ENCODE assay signal across 24 cellular contexts in the genomic region with DNA sequence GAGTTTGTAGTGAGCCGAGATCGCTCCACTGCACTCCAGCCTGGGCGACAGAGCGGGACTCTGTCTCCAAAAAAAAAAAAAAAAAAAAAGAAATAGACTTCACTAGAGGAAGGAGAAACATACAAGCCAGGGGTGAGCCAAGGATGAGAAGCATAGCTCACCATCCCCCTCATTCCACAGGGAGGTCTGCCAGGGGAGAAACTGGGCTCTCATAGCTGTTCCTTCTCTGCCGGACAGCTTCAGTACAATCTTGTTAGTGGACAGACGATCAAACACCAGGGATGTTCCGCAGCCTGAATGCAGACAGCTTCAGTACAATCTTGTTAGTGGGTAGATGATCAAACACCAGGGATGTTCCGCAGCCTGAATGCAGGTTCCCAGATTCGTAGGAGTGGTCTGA.
"Had no signal": no experiment of that assay in that cellular context is flagged by ENCODE, and none has a peak within 500 bp of the region (broad histone marks: within the 10 kb centered on the region; RNA-seq: fewer than 3 reads in every experiment).

No MANE protein-coding gene starts in this region.

- DNase-seq: activated CD4-positive, alpha-beta T cell treated with anti-CD3 and anti-CD28 coated beads, Interleukin-2, amount 10 ng/mL, durations not matched to agents 24 days and 14 days; activated CD4-positive, CD25-positive, alpha-beta regulatory T cell; activated CD8-positive, alpha-beta T cell treated with anti-CD3 and anti-CD28 coated beads for 36 hours; activated naive CD4-positive, alpha-beta T cell treated with anti-CD3 and anti-CD28 coated beads for 36 hours; activated T-cell treated with anti-CD3 and anti-CD28 coated beads, Interleukin-2, amount 50 U/mL, for 1 hour; caudate nucleus; dorsolateral prefrontal cortex; endodermal cell; gastrocnemius medialis; head of caudate nucleus; occipital lobe; stimulated activated CD4-positive, alpha-beta T cell treated with anti-CD3 and anti-CD28 coated beads, Interleukin-4, amount 100 ng/mL, for 1 hour; stomach; trophoblast cell had no signal

- H3K27me3 Mint-ChIP-seq: activated CD8-positive, alpha-beta T cell treated with anti-CD3 and anti-CD28 coated beads for 36 hours had no signal

- H3K36me3 Mint-ChIP-seq: brain had no signal

- H3K27ac ChIP-seq: epithelial cell of prostate, gastrocnemius medialis, prostate gland, right atrium auricular region, skin epidermis had no signal

- H3K9me3 ChIP-seq: gastrocnemius medialis, prostate gland, right atrium auricular region, stomach had no signal

- H3K27me3 ChIP-seq: dorsolateral prefrontal cortex, gastrocnemius medialis, right atrium auricular region, stomach had no signal

- H3K9me3 Mint-ChIP-seq: activated CD4-positive, alpha-beta T cell treated with anti-CD3 and anti-CD28 coated beads, Interleukin-2, amount 10 ng/mL, durations not matched to agents 24 days and 14 days; activated CD8-positive, alpha-beta T cell treated with anti-CD3 and anti-CD28 coated beads for 36 hours; activated T-helper 2 cell treated with anti-CD3 and anti-CD28 coated beads, Interferon-gamma antibody, Interleukin-2, Interleukin-4, amounts not matched to agents 10 μg/mL and 5 μg/mL and 100 μg/mL, durations not matched to agents 14 hours and 24 hours and 36 hours; nephron had no signal

- ATAC-seq: activated CD8-positive, alpha-beta T cell treated with anti-CD3 and anti-CD28 coated beads for 36 hours; gastrocnemius medialis had no signal

- H3K27ac Mint-ChIP-seq: activated CD4-positive, alpha-beta T cell treated with anti-CD3 and anti-CD28 coated beads, Interleukin-2, amount 10 ng/mL, durations not matched to agents 24 days and 14 days; activated CD8-positive, alpha-beta T cell treated with anti-CD3 and anti-CD28 coated beads for 36 hours; activated naive CD4-positive, alpha-beta T cell treated with anti-CD3 and anti-CD28 coated beads for 36 hours; activated T-helper 2 cell treated with anti-CD3 and anti-CD28 coated beads, Interferon-gamma antibody, Interleukin-2, Interleukin-4, amounts not matched to agents 10 μg/mL and 5 μg/mL and 100 μg/mL, durations not matched to agents 14 hours and 24 hours and 36 hours; brain; endodermal cell; nephron had no signal

- H3K4me3 ChIP-seq: lung, skin epidermis had no signal

- H3K4me1 ChIP-seq: gastrocnemius medialis, prostate gland, right atrium auricular region had no signal

- FAIRE-seq: colon, keratinocyte had no signal

- H3K36me3 ChIP-seq: gastrocnemius medialis, prostate gland, right atrium auricular region, stomach had no signal

- H3K4me3 Mint-ChIP-seq: activated naive CD4-positive, alpha-beta T cell treated with anti-CD3 and anti-CD28 coated beads for 36 hours; endodermal cell had no signal
